ENCODE assay signal across 8 cellular contexts in genomic region chr7:105017263-105018051, GRCh38. TPM values are rescaled to one million over a fixed set of nuclear protein-coding genes. Genes with fewer than 3 reads are reported as not detected.
DNase-seq lines count a peak whose midpoint lies in the region; ATAC-seq and TF ChIP-seq lines count a peak whose summit lies in the region.

No MANE protein-coding gene starts in this region.

- H3K36me3 ChIP-seq in body of pancreas (replicated peaks in 1 of 2; ENCODE audit: insufficient read depth in 1 of 2, low read depth in 2 of 2) (no peaks in the 10 kb centered on the region), mucosa of stomach (ENCODE audit: control insufficient read depth, insufficient read depth, low read length) (no peaks in the 10 kb centered on the region)

- TF ChIP-seq POLR2A in body of pancreas (IDR thresholded peaks at IDR 0.05) = no peak

- H3K27me3 ChIP-seq in body of pancreas (no peaks in the 10 kb centered on the region), mucosa of stomach (ENCODE audit: control insufficient read depth, insufficient read depth, low read length) (no peaks in the 10 kb centered on the region)

- intact Hi-C loops in body of pancreas (cut with DNase I) = no loop called here

- H3K9me3 ChIP-seq in body of pancreas = no peaks in the 10 kb centered on the region
- H3K9me3 ChIP-seq in mucosa of stomach (ENCODE audit: control insufficient read depth, low read length) = no peaks in the 10 kb centered on the region

- H3K27ac ChIP-seq in body of pancreas (peak overlapping the region; percentile 8 to 99 (median 16)), caudate nucleus (ENCODE audit: low read depth, low read length) (no peak overlapping the region)

- 4 to 8% methylated on average over 4 of the region's 4 CpGs for WGBS in body of pancreas, 2 donors

- H3K4me1 ChIP-seq in body of pancreas (peaks cover 46% of the 10 kb centered on the region), mucosa of stomach (ENCODE audit: control insufficient read depth, insufficient read depth, low read length) (peaks cover 23% of the 10 kb centered on the region)

- DNase-seq in AG09309 (ENCODE audit: low read depth) = no peak
- no peak for DNase-seq in Jurkat, Clone E6-1 (ENCODE audit: low read depth, low spot score)
- no peak for DNase-seq in body of pancreas
- no peak for DNase-seq in NCI-H1105 (lab: John Stamatoyannopoulos, UW)
- DNase-seq in caudate nucleus (lab: John Stamatoyannopoulos, UW) = no peak
- no peak for DNase-seq in GM19238 (ENCODE audit: insufficient read length, low spot score)

- H3K9ac ChIP-seq in mucosa of stomach (ENCODE audit: low read length) = peak overlapping the region; percentile 52

- H3K4me3 ChIP-seq in AG09309 (ENCODE audit: control insufficient read depth, low read depth, low read length) (peak overlapping the region; percentile 28; the same call in 1 of the 2 replicates), body of pancreas (no peak overlapping the region), mucosa of stomach (ENCODE audit: low read length) (no peak overlapping the region)
- peak overlapping the region; percentile 4; the same call in 1 of the 2 replicates for H3K4me3 ChIP-seq in Jurkat, Clone E6-1 (ENCODE audit: low read length)

- ATAC-seq in body of pancreas = no peak
- no peak for ATAC-seq in HG02798 (IDR thresholded peaks at IDR 0.05; ENCODE audit: poor library complexity, unreplicated experiment)

- TF ChIP-seq CTCF in AG09309 (IDR thresholded peaks at IDR 0.05; ENCODE audit: control insufficient read depth, insufficient read depth, low read depth, low read length, missing control alignments) (no peak), body of pancreas (IDR thresholded peaks at IDR 0.05) (no peak)

RNA-seq across cellular contexts. Expression of gene KMT2E, which starts 3.5 kb away (rescaled TPM):
- polyA plus RNA-seq in Jurkat, Clone E6-1 (2012; ENCODE audit: insufficient read depth, insufficient read length) = 24.1 TPM
- total RNA-seq in body of pancreas = 10 to 100 TPM; 48.5 to 67.2 TPM

Comparison
In these comparisons a context has a peak if more than half of its experiments do, and no peak if none do; other contexts are left out.
1. H3K4me3 ChIP-seq: peak in AG09309 (single experiment) and Jurkat, Clone E6-1 (single experiment); none in body of pancreas (0 of 2) and mucosa of stomach (single experiment).